In genomic region chr13:114067381-114067885, GRCh38 we compare ENCODE assay signal across 8 cellular contexts.
A peak's percentile ranks its signal among the peaks of the same experiment; 100 is the strongest.
DNase-seq lines count a peak whose midpoint lies in the region; ATAC-seq and TF ChIP-seq lines count a peak whose summit lies in the region.

No MANE protein-coding gene starts in this region.

- DNase-seq in AG20443 (ENCODE audit: low spot score) (peak; percentile 53), T-cell (peak in 15 of 34 experiments; percentile 15 to 69 (median 29)), fibroblast of pulmonary artery (ENCODE audit: low read depth) (peak; percentile 29), occipital lobe (lab: John Stamatoyannopoulos, UW) (no peak), NCI-H345 treated with DMSO at 0.1 percent for 48 hours (lab: John Stamatoyannopoulos, UW; ENCODE audit: unreplicated experiment) (no peak)
- peak; percentile 27 to 42 for DNase-seq in stimulated activated CD8-positive, alpha-beta memory T cell treated with anti-CD3 and anti-CD28 coated beads, Interleukin-15, amount 100 ng/mL, for 48 hours (ENCODE audit: low read depth in 2 of 2)

- CTCF ChIA-PET in T-cell (lab: Charles Lee), result interaction anchor here in 1 of 2 donors (0.5 to 0.9 kb wide), 3 partner anchors 44 to 169 kb away, joined by 3 to 4 read pairs (median 3); no protein-coding TSS in a partner anchor

- peak overlapping the region; percentile 68 to 75 (median 68) for H3K4me3 Mint-ChIP-seq in T-cell

- H3K27ac Mint-ChIP-seq in T-cell, result peak overlapping the region; percentile 95 to 96

- POLR2A ChIA-PET in T-cell (lab: Charles Lee), result interaction anchor here in 1 of 2 donors (0.6 kb wide), 1 partner anchor 44 kb away, joined by 3 read pairs; no protein-coding TSS in a partner anchor

- H3K4me1 Mint-ChIP-seq in T-cell, result peaks cover 70 to 72% (median 71%) of the 10 kb centered on the region in 3 donors

- in situ Hi-C loops in GM18951 (cut with MboI; ENCODE audit: low sequenced_read_pairs, unreplicated experiment), result no loop called here

- H3K4me3 ChIP-seq in fibroblast of pulmonary artery (replicated peaks; ENCODE audit: low read depth, low read length), result no peak overlapping the region

- no peak for TF ChIP-seq CTCF in fibroblast of pulmonary artery (IDR thresholded peaks at IDR 0.05; ENCODE audit: low read length, missing control alignments)

- H3K9me3 Mint-ChIP-seq in T-cell, result no peaks in the 10 kb centered on the region

- peak; percentile 67 for ATAC-seq in HG03095 (IDR thresholded peaks at IDR 0.05; ENCODE audit: unreplicated experiment)
- ATAC-seq in T-cell (replicated peaks in 1 of 4), result peak in 1 of 4 experiments; percentile 56

- H3K27me3 Mint-ChIP-seq in T-cell, result no peaks in the 10 kb centered on the region

- peaks cover 20% of the 10 kb centered on the region for H3K36me3 Mint-ChIP-seq in T-cell

- peak; percentile 31 for TF ChIP-seq POLR2A in GM18951 (IDR thresholded peaks at IDR 0.05; ENCODE audit: extremely low read depth, insufficient read depth, insufficient read length)

Comparison
In these comparisons a context has a peak if more than half of its experiments do, and no peak if none do; other contexts are left out.
1. DNase-seq: peak in AG20443 (single experiment), fibroblast of pulmonary artery (single experiment) and stimulated activated CD8-positive, alpha-beta memory T cell treated with anti-CD3 and anti-CD28 coated beads, Interleukin-15, amount 100 ng/mL, for 48 hours (2 of 2); none in occipital lobe (single experiment) and NCI-H345 treated with DMSO at 0.1 percent for 48 hours (single experiment).